Comparison of ENCODE assay signal across 23 cellular contexts in genomic region chr17:51617876-51618455, GRCh38.
"Had no signal": no experiment of that assay in that cellular context is flagged by ENCODE, and none has a peak within 500 bp of the region (broad histone marks: within the 10 kb centered on the region; RNA-seq: fewer than 3 reads in every experiment).

No MANE protein-coding gene starts in this region.

- H3K4me2 ChIP-seq: smooth muscle cell had no signal

- H3K36me3 ChIP-seq: cardiac muscle cell, prostate gland, right lobe of liver, thoracic aorta, upper lobe of left lung had no signal

- H3K9me3 ChIP-seq: prostate gland, right lobe of liver, thoracic aorta, upper lobe of left lung had no signal

- H3K36me3 Mint-ChIP-seq: activated CD8-positive, alpha-beta memory T cell treated with anti-CD3 and anti-CD28 coated beads, Interleukin-2, amount 10 ng/mL, durations not matched to agents 7 days and 5 days; activated naive CD8-positive, alpha-beta T cell treated with anti-CD3 and anti-CD28 coated beads for 36 hours; stimulated activated effector memory CD8-positive, alpha-beta T cell treated with anti-CD3 and anti-CD28 coated beads, Interleukin-12 subunit alpha, Interleukin-12 subunit beta, amount 100 ng/mL, for 72 hours had no signal

- H3K27ac ChIP-seq: cardiac muscle cell, prostate gland, right lobe of liver, thoracic aorta, upper lobe of left lung had no signal

- H3K4me1 ChIP-seq: prostate gland, right lobe of liver, upper lobe of left lung had no signal

- H3K9me3 Mint-ChIP-seq: activated B cell treated with CpG ODN at 0.5 μM for 24 hours; activated CD4-positive, alpha-beta memory T cell treated with anti-CD3 and anti-CD28 coated beads, Interleukin-2, amount 10 ng/mL, durations not matched to agents 7 days and 5 days; activated naive CD8-positive, alpha-beta T cell treated with anti-CD3 and anti-CD28 coated beads for 36 hours; activated T-helper 17 cell treated with anti-CD3 and anti-CD28 coated beads, Interleukin-2, amount 50 U/mL, for 72 hours; endodermal cell; stimulated activated effector memory CD8-positive, alpha-beta T cell treated with anti-CD3 and anti-CD28 coated beads, Interleukin-12 subunit alpha, Interleukin-12 subunit beta, amount 100 ng/mL, for 72 hours; T-helper 2 cell treated with Interferon-gamma antibody and Interleukin-4, amounts not matched to agents 5 μg/mL and 100 μg/mL, for 36 hours had no signal

- H3K27ac Mint-ChIP-seq: activated B cell treated with CpG ODN at 0.5 μM for 24 hours; activated CD4-positive, alpha-beta memory T cell treated with anti-CD3 and anti-CD28 coated beads, Interleukin-2, amount 10 ng/mL, durations not matched to agents 7 days and 5 days; activated CD8-positive, alpha-beta memory T cell treated with anti-CD3 and anti-CD28 coated beads, Interleukin-2, amount 10 ng/mL, durations not matched to agents 7 days and 5 days; activated naive CD8-positive, alpha-beta T cell treated with anti-CD3 and anti-CD28 coated beads for 36 hours; activated T-helper 17 cell treated with anti-CD3 and anti-CD28 coated beads, Interleukin-2, amount 50 U/mL, for 72 hours; endodermal cell; stimulated activated effector memory CD8-positive, alpha-beta T cell treated with anti-CD3 and anti-CD28 coated beads, Interleukin-12 subunit alpha, Interleukin-12 subunit beta, amount 100 ng/mL, for 72 hours; T-helper 2 cell treated with Interferon-gamma antibody and Interleukin-4, amounts not matched to agents 5 μg/mL and 100 μg/mL, for 36 hours had no signal

- H3K4me3 Mint-ChIP-seq: activated B cell treated with CpG ODN at 0.5 μM for 24 hours; activated CD4-positive, alpha-beta memory T cell treated with anti-CD3 and anti-CD28 coated beads, Interleukin-2, amount 10 ng/mL, durations not matched to agents 7 days and 5 days; activated CD8-positive, alpha-beta memory T cell treated with anti-CD3 and anti-CD28 coated beads, Interleukin-2, amount 10 ng/mL, durations not matched to agents 7 days and 5 days; activated naive CD8-positive, alpha-beta T cell treated with anti-CD3 and anti-CD28 coated beads for 36 hours; activated T-helper 17 cell treated with anti-CD3 and anti-CD28 coated beads, Interleukin-2, amount 50 U/mL, for 72 hours; endodermal cell; stimulated activated effector memory CD8-positive, alpha-beta T cell treated with anti-CD3 and anti-CD28 coated beads, Interleukin-12 subunit alpha, Interleukin-12 subunit beta, amount 100 ng/mL, for 72 hours; T-helper 2 cell treated with Interferon-gamma antibody and Interleukin-4, amounts not matched to agents 5 μg/mL and 100 μg/mL, for 36 hours had no signal

- H3K4me3 ChIP-seq: cardiac muscle cell, dorsolateral prefrontal cortex, lung, prostate gland, right lobe of liver, smooth muscle cell, thoracic aorta, upper lobe of left lung had no signal

- H3K4me1 Mint-ChIP-seq: activated B cell treated with CpG ODN at 0.5 μM for 24 hours; activated CD4-positive, alpha-beta memory T cell treated with anti-CD3 and anti-CD28 coated beads, Interleukin-2, amount 10 ng/mL, durations not matched to agents 7 days and 5 days; activated CD8-positive, alpha-beta memory T cell treated with anti-CD3 and anti-CD28 coated beads, Interleukin-2, amount 10 ng/mL, durations not matched to agents 7 days and 5 days; activated naive CD8-positive, alpha-beta T cell treated with anti-CD3 and anti-CD28 coated beads for 36 hours; activated T-helper 17 cell treated with anti-CD3 and anti-CD28 coated beads, Interleukin-2, amount 50 U/mL, for 72 hours; endodermal cell; stimulated activated effector memory CD8-positive, alpha-beta T cell treated with anti-CD3 and anti-CD28 coated beads, Interleukin-12 subunit alpha, Interleukin-12 subunit beta, amount 100 ng/mL, for 72 hours had no signal

- DNase-seq: activated B cell treated with CpG ODN at 0.5 μM for 24 hours; activated CD4-positive, alpha-beta memory T cell treated with anti-CD3 and anti-CD28 coated beads, Interleukin-2, amount 10 ng/mL, durations not matched to agents 7 days and 5 days; activated CD4-positive, alpha-beta T cell treated with anti-CD3 and anti-CD28 coated beads for 48 hours; activated CD8-positive, alpha-beta memory T cell treated with anti-CD3 and anti-CD28 coated beads, Interleukin-2, amount 10 ng/mL, durations not matched to agents 7 days and 5 days; activated naive CD4-positive, alpha-beta T cell; activated naive CD8-positive, alpha-beta T cell treated with anti-CD3 and anti-CD28 coated beads for 36 hours; activated T-cell treated with anti-CD3 and anti-CD28 coated beads, Interleukin-2, amount 50 U/mL, for 1 hour; amniotic stem cell; dorsolateral prefrontal cortex; kidney; midbrain; right lobe of liver; stimulated activated CD4-positive, alpha-beta T cell treated with anti-CD3 and anti-CD28 coated beads, Interleukin-4, amount 100 ng/mL, for 24 hours; upper lobe of left lung had no signal
